In genomic region chr4:70158576-70158975, GRCh38 we compare ENCODE assay signal across 29 cellular contexts. TPM values are rescaled to one million over a fixed set of nuclear protein-coding genes. Genes with fewer than 3 reads are reported as not detected.
A peak's percentile ranks its signal among the peaks of the same experiment; 100 is the strongest.
DNase-seq lines count a peak whose midpoint lies in the region; ATAC-seq and TF ChIP-seq lines count a peak whose summit lies in the region.
"Had no signal": no experiment of that assay in that cellular context is flagged by ENCODE, and none has a peak within 500 bp of the region (broad histone marks: within the 10 kb centered on the region; RNA-seq: fewer than 3 reads in every experiment).

No MANE protein-coding gene starts in this region.

- no peaks in the 10 kb centered on the region for H3K27me3 ChIP-seq in foreskin keratinocyte
- H3K27me3 ChIP-seq in thyroid gland: no peaks in the 10 kb centered on the region
- H3K27me3 ChIP-seq: breast epithelium had no signal

- no peaks in the 10 kb centered on the region for H3K4me1 ChIP-seq in foreskin keratinocyte
- no peaks in the 10 kb centered on the region for H3K4me1 ChIP-seq in thyroid gland
- H3K4me1 ChIP-seq: A549, breast epithelium, left ventricle myocardium inferior had no signal

- H3K36me3 Mint-ChIP-seq in naive thymus-derived CD8-positive, alpha-beta T cell: no peaks in the 10 kb centered on the region
- H3K36me3 Mint-ChIP-seq: activated CD4-positive, alpha-beta memory T cell treated with anti-CD3 and anti-CD28 coated beads for 36 hours; CD8-positive, alpha-beta T cell; naive thymus-derived CD4-positive, alpha-beta T cell had no signal

- H3K36me3 ChIP-seq in thyroid gland: no peaks in the 10 kb centered on the region
- H3K36me3 ChIP-seq: breast epithelium, left ventricle myocardium inferior had no signal

- no peak for TF ChIP-seq POLR2A in thyroid gland (IDR thresholded peaks at IDR 0.05)

- no peaks in the 10 kb centered on the region for H3K9me3 Mint-ChIP-seq in naive thymus-derived CD8-positive, alpha-beta T cell
- H3K9me3 Mint-ChIP-seq: activated CD4-positive, alpha-beta memory T cell treated with anti-CD3 and anti-CD28 coated beads for 36 hours; activated naive CD4-positive, alpha-beta T cell treated with anti-CD3 and anti-CD28 coated beads for 36 hours; activated T-helper 1 cell treated with anti-CD3 and anti-CD28 coated beads, Interleukin-12 subunit alpha, Interleukin-12 subunit beta, Interleukin-2, Interleukin-4 antibody, amounts not matched to agents 30 ng/mL and 10 ng/mL and 1 ng/mL, durations not matched to agents 14 hours and 24 hours and 36 hours; CD8-positive, alpha-beta T cell; naive thymus-derived CD4-positive, alpha-beta T cell; stimulated activated naive CD8-positive, alpha-beta T cell treated with anti-CD3 and anti-CD28 coated beads, Interleukin-15, Interleukin-2, amounts not matched to agents 100 ng/mL and 50 ng/mL, for 24 hours had no signal

- DNase-seq in NCI-H345 (lab: John Stamatoyannopoulos, UW) (peak; percentile 2), NCI-H345 treated with DMSO at 0.1 percent for 48 hours (lab: John Stamatoyannopoulos, UW; ENCODE audit: unreplicated experiment) (no peak), NCI-H1105 treated with DMSO at 0.1 percent for 48 hours (lab: John Stamatoyannopoulos, UW) (peak; percentile 4), foreskin keratinocyte (no peak), thyroid gland (peak; percentile 31 to 42), NCI-H2107 (lab: John Stamatoyannopoulos, UW) (no peak), hepatic stellate cell (ENCODE audit: low spot score) (no peak)
- no peak for DNase-seq in naive thymus-derived CD8-positive, alpha-beta T cell
- DNase-seq: activated CD4-positive, alpha-beta memory T cell treated with anti-CD3 and anti-CD28 coated beads for 36 hours; activated CD8-positive, alpha-beta memory T cell treated with anti-CD3 and anti-CD28 coated beads, Interleukin-2, amount 50 U/mL, for 4 hours; activated naive CD4-positive, alpha-beta T cell treated with anti-CD3 and anti-CD28 coated beads for 36 hours; amygdala; CD8-positive, alpha-beta T cell; DND-41; effector CD4-positive, alpha-beta T cell; left ventricle myocardium inferior; naive thymus-derived CD4-positive, alpha-beta T cell; NCI-H2171 treated with DMSO at 0.1 percent for 48 hours; NCI-H526 treated with DMSO at 0.1 percent for 48 hours had no signal

- no peaks in the 10 kb centered on the region for H3K27me3 Mint-ChIP-seq in naive thymus-derived CD8-positive, alpha-beta T cell
- H3K27me3 Mint-ChIP-seq: activated CD4-positive, alpha-beta memory T cell treated with anti-CD3 and anti-CD28 coated beads for 36 hours; stimulated activated naive CD8-positive, alpha-beta T cell treated with anti-CD3 and anti-CD28 coated beads, Interleukin-15, Interleukin-2, amounts not matched to agents 100 ng/mL and 50 ng/mL, for 24 hours had no signal

- 45 to 56% methylated on average over 2 of the region's 2 CpGs for WGBS in thyroid gland, 2 donors

- no peak for TF ChIP-seq CTCF in foreskin keratinocyte (conservative IDR thresholded peaks at IDR 0.05)
- TF ChIP-seq CTCF in thyroid gland (IDR thresholded peaks at IDR 0.05): no peak

- no peak overlapping the region for H3K4me3 Mint-ChIP-seq in naive thymus-derived CD8-positive, alpha-beta T cell
- H3K4me3 Mint-ChIP-seq: activated CD4-positive, alpha-beta memory T cell treated with anti-CD3 and anti-CD28 coated beads for 36 hours; activated naive CD4-positive, alpha-beta T cell treated with anti-CD3 and anti-CD28 coated beads for 36 hours; activated T-helper 1 cell treated with anti-CD3 and anti-CD28 coated beads, Interleukin-12 subunit alpha, Interleukin-12 subunit beta, Interleukin-2, Interleukin-4 antibody, amounts not matched to agents 30 ng/mL and 10 ng/mL and 1 ng/mL, durations not matched to agents 14 hours and 24 hours and 36 hours; CD8-positive, alpha-beta T cell; naive thymus-derived CD4-positive, alpha-beta T cell; stimulated activated naive CD8-positive, alpha-beta T cell treated with anti-CD3 and anti-CD28 coated beads, Interleukin-15, Interleukin-2, amounts not matched to agents 100 ng/mL and 50 ng/mL, for 24 hours had no signal

- H3K4me3 ChIP-seq in thyroid gland (replicated peaks in 1 of 3): no peak overlapping the region
- H3K4me3 ChIP-seq: A549, breast epithelium, left ventricle myocardium inferior, SK-N-MC had no signal

- POLR2A ChIA-PET in naive thymus-derived CD8-positive, alpha-beta T cell (lab: Charles Lee): no interaction called here

- H3K27ac Mint-ChIP-seq in naive thymus-derived CD8-positive, alpha-beta T cell: no peak overlapping the region
- H3K27ac Mint-ChIP-seq: activated CD4-positive, alpha-beta memory T cell treated with anti-CD3 and anti-CD28 coated beads for 36 hours; activated naive CD4-positive, alpha-beta T cell treated with anti-CD3 and anti-CD28 coated beads for 36 hours; activated T-helper 1 cell treated with anti-CD3 and anti-CD28 coated beads, Interleukin-12 subunit alpha, Interleukin-12 subunit beta, Interleukin-2, Interleukin-4 antibody, amounts not matched to agents 30 ng/mL and 10 ng/mL and 1 ng/mL, durations not matched to agents 14 hours and 24 hours and 36 hours; CD8-positive, alpha-beta T cell; naive thymus-derived CD4-positive, alpha-beta T cell; stimulated activated naive CD8-positive, alpha-beta T cell treated with anti-CD3 and anti-CD28 coated beads, Interleukin-15, Interleukin-2, amounts not matched to agents 100 ng/mL and 50 ng/mL, for 24 hours had no signal

- ATAC-seq in foreskin keratinocyte: peak; percentile 8
- no peak for ATAC-seq in naive thymus-derived CD8-positive, alpha-beta T cell
- ATAC-seq: A549; activated CD4-positive, CD25-positive, alpha-beta regulatory T cell treated with anti-CD3 and anti-CD28 coated beads, Interleukin-2, amount 50 U/mL, for 24 hours; CD8-positive, alpha-beta T cell; naive thymus-derived CD4-positive, alpha-beta T cell had no signal

- no peaks in the 10 kb centered on the region for H3K9me3 ChIP-seq in thyroid gland
- H3K9me3 ChIP-seq: A549, breast epithelium, left ventricle myocardium inferior had no signal

- H3K27ac ChIP-seq in foreskin keratinocyte (no peak overlapping the region), thyroid gland (no peak overlapping the region)
- H3K27ac ChIP-seq: A549, breast epithelium, left ventricle myocardium inferior, SK-N-MC had no signal

- H3K4me1 Mint-ChIP-seq in naive thymus-derived CD8-positive, alpha-beta T cell: no peaks in the 10 kb centered on the region
- H3K4me1 Mint-ChIP-seq: naive thymus-derived CD4-positive, alpha-beta T cell had no signal

- intact Hi-C loops in thyroid gland (cut with DNase I): no loop called here

RNA-seq across cellular contexts. Expression of gene PRR27, which starts 4.5 kb away (rescaled TPM):
- total RNA-seq in foreskin keratinocyte: not detected in 2 replicates
- polyA plus RNA-seq in foreskin keratinocyte: not detected in 2 replicates
- not detected for total RNA-seq in thyroid gland
- not detected for total RNA-seq in naive thymus-derived CD8-positive, alpha-beta T cell
- polyA plus RNA-seq in naive thymus-derived CD8-positive, alpha-beta T cell: not detected
- total RNA-seq: activated CD4-positive, alpha-beta memory T cell treated with anti-CD3 and anti-CD28 coated beads for 36 hours; activated naive CD4-positive, alpha-beta T cell treated with anti-CD3 and anti-CD28 coated beads for 36 hours; activated T-helper 1 cell treated with anti-CD3 and anti-CD28 coated beads, Interleukin-12 subunit alpha, Interleukin-12 subunit beta, Interleukin-2, Interleukin-4 antibody, amounts not matched to agents 30 ng/mL and 10 ng/mL and 1 ng/mL, durations not matched to agents 14 hours and 24 hours and 36 hours; breast epithelium; CD8-positive, alpha-beta T cell; glomerular endothelial cell; left ventricle myocardium inferior; mesenteric fat pad; naive thymus-derived CD4-positive, alpha-beta T cell; omental fat pad; T-helper 1 cell treated with Interleukin-12 subunit alpha and Interleukin-12 subunit beta and Interleukin-4 antibody, amounts not matched to agents 30 ng/mL and 1 ng/mL, for 36 hours had no signal
- polyA plus RNA-seq: A549; naive thymus-derived CD4-positive, alpha-beta T cell had no signal

RNA-seq across cellular contexts. Expression of gene ODAM, which starts 36.9 kb away (rescaled TPM):
- total RNA-seq in foreskin keratinocyte (not detected in 2 replicates), thyroid gland (10 to 100 TPM in 1 of 4 donors, 1 to 10 TPM in 3; 1.9 to 18.5 (median 3.9) TPM)
- polyA plus RNA-seq in foreskin keratinocyte: not detected in 2 replicates
- total RNA-seq in naive thymus-derived CD8-positive, alpha-beta T cell: not detected
- polyA plus RNA-seq in naive thymus-derived CD8-positive, alpha-beta T cell: not detected
- total RNA-seq: activated CD4-positive, alpha-beta memory T cell treated with anti-CD3 and anti-CD28 coated beads for 36 hours; activated naive CD4-positive, alpha-beta T cell treated with anti-CD3 and anti-CD28 coated beads for 36 hours; activated T-helper 1 cell treated with anti-CD3 and anti-CD28 coated beads, Interleukin-12 subunit alpha, Interleukin-12 subunit beta, Interleukin-2, Interleukin-4 antibody, amounts not matched to agents 30 ng/mL and 10 ng/mL and 1 ng/mL, durations not matched to agents 14 hours and 24 hours and 36 hours; CD8-positive, alpha-beta T cell; glomerular endothelial cell; left ventricle myocardium inferior; mesenteric fat pad; naive thymus-derived CD4-positive, alpha-beta T cell; omental fat pad; T-helper 1 cell treated with Interleukin-12 subunit alpha and Interleukin-12 subunit beta and Interleukin-4 antibody, amounts not matched to agents 30 ng/mL and 1 ng/mL, for 36 hours had no signal
- polyA plus RNA-seq: A549; naive thymus-derived CD4-positive, alpha-beta T cell had no signal

Comparison
In these comparisons a context has a peak if more than half of its experiments do, and no peak if none do; other contexts are left out.
1. DNase-seq: peak in NCI-H345 (single experiment), NCI-H1105 treated with DMSO at 0.1 percent for 48 hours (single experiment) and thyroid gland (2 of 2); none in NCI-H345 treated with DMSO at 0.1 percent for 48 hours (single experiment), foreskin keratinocyte (0 of 2), naive thymus-derived CD8-positive, alpha-beta T cell (0 of 10), NCI-H2107 (single experiment) and hepatic stellate cell (single experiment).